Comparison of ENCODE assay signal across 13 cellular contexts in the genomic region with DNA sequence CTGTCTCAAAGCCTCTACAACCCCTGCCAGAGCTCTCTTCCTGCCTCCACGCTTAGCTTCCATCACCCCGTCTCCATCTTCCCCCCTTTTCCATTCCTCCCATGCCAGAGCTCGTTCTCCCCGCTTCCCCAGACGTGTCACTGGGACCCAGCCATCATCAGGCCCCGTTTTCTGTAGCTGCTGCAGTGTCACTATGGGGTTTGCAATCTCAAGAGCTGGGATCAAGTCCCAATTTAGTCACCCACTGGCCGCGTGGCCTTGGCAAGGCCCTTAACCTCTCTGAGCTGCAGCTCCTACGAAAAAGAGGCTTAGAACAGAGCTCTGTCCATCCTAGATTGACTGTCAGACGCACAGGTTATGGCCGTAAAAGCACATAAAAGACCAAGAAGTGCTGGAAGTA. TPM values are rescaled to one million over a fixed set of nuclear protein-coding genes. Genes with fewer than 3 reads are reported as not detected.
DNase-seq lines count a peak whose midpoint lies in the region; ATAC-seq and TF ChIP-seq lines count a peak whose summit lies in the region.
"Had no signal": no experiment of that assay in that cellular context is flagged by ENCODE, and none has a peak within 500 bp of the region (broad histone marks: within the 10 kb centered on the region; RNA-seq: fewer than 3 reads in every experiment).

No MANE protein-coding gene starts in this region.

- intact Hi-C loops in activated CD4-positive, alpha-beta memory T cell treated with anti-CD3 and anti-CD28 coated beads for 36 hours (cut with micrococcal nuclease), result loop anchor here (5.0 kb wide), 1 partner anchor 43 kb away; no protein-coding TSS in a partner anchor

- no peak overlapping the region for H3K27ac Mint-ChIP-seq in activated CD4-positive, alpha-beta memory T cell treated with anti-CD3 and anti-CD28 coated beads for 36 hours

- no peaks in the 10 kb centered on the region for H3K9me3 Mint-ChIP-seq in activated CD4-positive, alpha-beta memory T cell treated with anti-CD3 and anti-CD28 coated beads for 36 hours

- H3K36me3 Mint-ChIP-seq in activated CD4-positive, alpha-beta memory T cell treated with anti-CD3 and anti-CD28 coated beads for 36 hours, result no peaks in the 10 kb centered on the region

- no peaks in the 10 kb centered on the region for H3K9me2 ChIP-seq in SK-N-SH

- H3K27me3 Mint-ChIP-seq in activated CD4-positive, alpha-beta memory T cell treated with anti-CD3 and anti-CD28 coated beads for 36 hours, result no peaks in the 10 kb centered on the region

- H3K27me3 ChIP-seq in SK-N-SH (ENCODE audit: insufficient read depth) (no peaks in the 10 kb centered on the region), smooth muscle cell (ENCODE audit: low read depth) (no peaks in the 10 kb centered on the region)
- H3K27me3 ChIP-seq: body of pancreas had no signal

- no peak for TF ChIP-seq EP300 in SK-N-SH (IDR thresholded peaks at IDR 0.05; ENCODE audit: borderline replicate concordance in 1 of 2, low read depth in 1 of 2, low read length in 1 of 2)

- TF ChIP-seq CTCF in SK-N-SH (IDR thresholded peaks at IDR 0.05) (no peak), smooth muscle cell (IDR thresholded peaks at IDR 0.05; ENCODE audit: borderline replicate concordance, insufficient read depth, poor library complexity, severe bottlenecking) (no peak)

- peaks cover 15% of the 10 kb centered on the region for H3K4me1 Mint-ChIP-seq in activated CD4-positive, alpha-beta memory T cell treated with anti-CD3 and anti-CD28 coated beads for 36 hours (ENCODE audit: low read depth)

- H4K20me1 ChIP-seq in SK-N-SH (ENCODE audit: insufficient read depth) (no peaks in the 10 kb centered on the region), smooth muscle cell (ENCODE audit: low read depth) (no peaks in the 10 kb centered on the region)

- ATAC-seq in SK-N-SH treated with all-trans-retinoic acid at 6 μM for 48 hours, result no peak
- ATAC-seq in GM18498 (IDR thresholded peaks at IDR 0.05; ENCODE audit: unreplicated experiment), result no peak
- no peak for ATAC-seq in GM19463 (IDR thresholded peaks at IDR 0.05; ENCODE audit: unreplicated experiment)

- H3K4me2 ChIP-seq in SK-N-SH (peak overlapping the region; percentile 82; the same call in 1 of the 2 replicates), smooth muscle cell (peak overlapping the region; percentile 86)

- H3K27ac ChIP-seq in SK-N-SH (ENCODE audit: low read depth in 2 of 2, low read length in 1 of 2) (peak overlapping the region in 1 of 2 experiments; percentile 72; a peak in 2 of 4 replicates), smooth muscle cell (ENCODE audit: low read depth) (no peak overlapping the region)
- H3K27ac ChIP-seq: body of pancreas had no signal

- H3K9ac ChIP-seq in SK-N-SH (peak overlapping the region; percentile 48; the same call in 1 of the 2 replicates), smooth muscle cell (ENCODE audit: low read depth) (no peak overlapping the region)

- H3K36me3 ChIP-seq in SK-N-SH (replicated peaks in 1 of 2; ENCODE audit: control insufficient read depth in 1 of 2, insufficient read depth in 2 of 2, low read length in 1 of 2) (no peaks in the 10 kb centered on the region), smooth muscle cell (ENCODE audit: low read depth) (no peaks in the 10 kb centered on the region)

- H3K4me3 Mint-ChIP-seq in activated CD4-positive, alpha-beta memory T cell treated with anti-CD3 and anti-CD28 coated beads for 36 hours, result peak overlapping the region; percentile 71

- no peak for TF ChIP-seq RAD21 in SK-N-SH (IDR thresholded peaks at IDR 0.05; ENCODE audit: low read length)

- CTCF ChIA-PET in SK-N-SH (lab: Yijun Ruan, JAX), result interaction anchor here (0.8 to 3.0 kb wide), 9 partner anchors 12 to 546 kb away, joined by 3 to 12 read pairs (median 4); no protein-coding TSS in a partner anchor
- CTCF ChIA-PET in activated CD4-positive, alpha-beta memory T cell treated with anti-CD3 and anti-CD28 coated beads for 36 hours (lab: Charles Lee), result interaction anchor here (1.0 to 1.6 kb wide), 3 partner anchors 38 to 546 kb away, joined by 3 to 6 read pairs (median 4); no protein-coding TSS in a partner anchor

- H3K79me2 ChIP-seq in SK-N-SH (ENCODE audit: insufficient read depth) (no peaks in the 10 kb centered on the region), smooth muscle cell (ENCODE audit: low read depth) (no peaks in the 10 kb centered on the region)

- POLR2A ChIA-PET in SK-N-SH (lab: Yijun Ruan, JAX), result interaction anchor here (1.3 to 1.6 kb wide), 2 partner anchors 10 to 13 kb away, joined by 3 to 4 read pairs; no protein-coding TSS in a partner anchor
- POLR2A ChIA-PET in activated CD4-positive, alpha-beta memory T cell treated with anti-CD3 and anti-CD28 coated beads for 36 hours (lab: Charles Lee), result no interaction called here

- peak overlapping the region; percentile 92; the same call in 1 of the 2 replicates for H2AFZ ChIP-seq in SK-N-SH (ENCODE audit: low read depth)
- H2AFZ ChIP-seq in smooth muscle cell (ENCODE audit: low read depth), result no peak overlapping the region

- H3K4me1 ChIP-seq in SK-N-SH (ENCODE audit: control insufficient read depth in 1 of 2, insufficient read depth in 2 of 2, low read depth in 1 of 2, low read length in 1 of 2), result peaks cover 0 to 22% of the 10 kb centered on the region in 2 experiments; a peak in 1 of 4 replicates
- H3K4me1 ChIP-seq in smooth muscle cell (ENCODE audit: low read depth), result peaks cover 17% of the 10 kb centered on the region
- H3K4me1 ChIP-seq: body of pancreas had no signal

- peak overlapping the region in 1 of 2 experiments; percentile 46; a peak in 2 of 4 replicates for H3K4me3 ChIP-seq in SK-N-SH (ENCODE audit: low read depth in 2 of 2, low read length in 1 of 2)
- no peak overlapping the region for H3K4me3 ChIP-seq in smooth muscle cell
- H3K4me3 ChIP-seq: body of pancreas had no signal

- H3F3A ChIP-seq in SK-N-SH (replicated peaks; ENCODE audit: insufficient read depth), result no peaks in the 10 kb centered on the region
- H3F3A ChIP-seq in smooth muscle cell (ENCODE audit: low read depth), result no peaks in the 10 kb centered on the region

- WGBS in SK-N-SH (ENCODE audit: low lambda C conversion rate), result 87% methylated on average over 11 of the region's 11 CpGs
- WGBS in smooth muscle cell (ENCODE audit: low lambda C conversion rate), result 88% methylated on average over 11 of the region's 11 CpGs

- DNase-seq in SK-N-SH, result no peak
- DNase-seq in activated CD4-positive, alpha-beta memory T cell treated with anti-CD3 and anti-CD28 coated beads for 36 hours, result no peak
- DNase-seq in globus pallidus (ENCODE audit: low spot score), result peak; percentile 44
- no peak for DNase-seq in smooth muscle cell (lab: John Stamatoyannopoulos, UW; ENCODE audit: unreplicated experiment)
- DNase-seq in NCI-H2171 treated with DMSO at 0.1 percent for 48 hours (lab: John Stamatoyannopoulos, UW), result no peak
- DNase-seq: 8988T; activated CD4-positive, alpha-beta T cell treated with anti-CD3 and anti-CD28 coated beads, Interleukin-2, amount 50 U/mL, for 1 hour; islet precursor cell; SIG-M5 had no signal

- H3K9me3 ChIP-seq in SK-N-SH (no peaks in the 10 kb centered on the region), smooth muscle cell (replicated peaks; ENCODE audit: low read depth) (no peaks in the 10 kb centered on the region)
- H3K9me3 ChIP-seq: body of pancreas had no signal

TF ChIP-seq in SK-N-SH treated with all-trans-retinoic acid at 6 μM for 48 hours, 23 proteins besides CTCF, POLR2A, EP300 and RAD21:
- TF ChIP-seq, protein P1, sequence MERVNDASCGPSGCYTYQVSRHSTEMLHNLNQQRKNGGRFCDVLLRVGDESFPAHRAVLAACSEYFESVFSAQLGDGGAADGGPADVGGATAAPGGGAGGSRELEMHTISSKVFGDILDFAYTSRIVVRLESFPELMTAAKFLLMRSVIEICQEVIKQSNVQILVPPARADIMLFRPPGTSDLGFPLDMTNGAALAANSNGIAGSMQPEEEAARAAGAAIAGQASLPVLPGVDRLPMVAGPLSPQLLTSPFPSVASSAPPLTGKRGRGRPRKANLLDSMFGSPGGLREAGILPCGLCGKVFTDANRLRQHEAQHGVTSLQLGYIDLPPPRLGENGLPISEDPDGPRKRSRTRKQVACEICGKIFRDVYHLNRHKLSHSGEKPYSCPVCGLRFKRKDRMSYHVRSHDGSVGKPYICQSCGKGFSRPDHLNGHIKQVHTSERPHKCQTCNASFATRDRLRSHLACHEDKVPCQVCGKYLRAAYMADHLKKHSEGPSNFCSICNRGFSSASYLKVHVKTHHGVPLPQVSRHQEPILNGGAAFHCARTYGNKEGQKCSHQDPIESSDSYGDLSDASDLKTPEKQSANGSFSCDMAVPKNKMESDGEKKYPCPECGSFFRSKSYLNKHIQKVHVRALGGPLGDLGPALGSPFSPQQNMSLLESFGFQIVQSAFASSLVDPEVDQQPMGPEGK (CRISPR knock-in tag; IDR thresholded peaks at IDR 0.05; ENCODE audit: borderline replicate concordance), result no peak
- TF ChIP-seq ZNF8 (CRISPR knock-in tag; IDR thresholded peaks at IDR 0.05) (no peak), ZNF565 (CRISPR knock-in tag; conservative IDR thresholded peaks at IDR 0.05; ENCODE audit: low read depth) (no peak), ISL1 (CRISPR knock-in tag; IDR thresholded peaks at IDR 0.05) (no peak), ESRRG (CRISPR knock-in tag; IDR thresholded peaks at IDR 0.05) (no peak), CSDC2 (CRISPR knock-in tag; IDR thresholded peaks at IDR 0.05) (no peak)

RNA-seq across cellular contexts. Expression of gene FAIM2, which starts 0.9 kb away (rescaled TPM):
- polyA plus RNA-seq in SK-N-SH (2012; rRNA removed), result 6.3 and 11.3 TPM in 2 replicates
- 4.6 and 6.9 TPM in 2 replicates for polyA plus RNA-seq in SK-N-SH (2012; cell fraction: cytosol; rRNA removed)
- polyA plus RNA-seq in SK-N-SH (2012; cell fraction: nucleus; rRNA removed), result 3.7 and 4.8 TPM in 2 replicates
- total RNA-seq in activated CD4-positive, alpha-beta memory T cell treated with anti-CD3 and anti-CD28 coated beads for 36 hours, result 1 to 10 TPM; 1.7 to 2.1 TPM
- 0.04 and 0.67 TPM in 2 replicates for total RNA-seq in smooth muscle cell
- polyA plus RNA-seq in smooth muscle cell, result 1.2 and 1.6 TPM in 2 replicates

RNA-seq across cellular contexts. Expression of gene AQP2, which starts 45.9 kb away (rescaled TPM):
- not detected in 2 replicates for polyA plus RNA-seq in SK-N-SH (2012; rRNA removed)
- not detected in 2 replicates for polyA plus RNA-seq in SK-N-SH (2012; cell fraction: cytosol; rRNA removed)
- polyA plus RNA-seq in SK-N-SH (2012; cell fraction: nucleus; rRNA removed), result not detected in 2 replicates
- total RNA-seq in activated CD4-positive, alpha-beta memory T cell treated with anti-CD3 and anti-CD28 coated beads for 36 hours, result not detected
- 0.13 and 0.22 TPM in 2 replicates for total RNA-seq in smooth muscle cell
- 0.14 and 0.99 TPM in 2 replicates for polyA plus RNA-seq in smooth muscle cell
- total RNA-seq: body of pancreas had no signal

RNA-seq across cellular contexts. Expression of gene AQP5, which starts 57.1 kb away (rescaled TPM):
- polyA plus RNA-seq in SK-N-SH (2012; rRNA removed), result 0.08 and 0.10 TPM in 2 replicates
- not detected in 2 replicates for polyA plus RNA-seq in SK-N-SH (2012; cell fraction: cytosol; rRNA removed)
- 0.06 TPM in 1 of 2 replicates, not detected in the other for polyA plus RNA-seq in SK-N-SH (2012; cell fraction: nucleus; rRNA removed)
- not detected for total RNA-seq in activated CD4-positive, alpha-beta memory T cell treated with anti-CD3 and anti-CD28 coated beads for 36 hours
- total RNA-seq in smooth muscle cell, result not detected in 2 replicates
- polyA plus RNA-seq in smooth muscle cell, result 1.5 TPM in 1 of 2 replicates, not detected in the other
